ENCODE assay signal across 1 cellular context in genomic region chr14:96091149-96091693, GRCh38.
TF ChIP-seq lines count a peak whose summit lies in the region.

No MANE protein-coding gene starts in this region.

TF ChIP-seq in SK-N-SH treated with all-trans-retinoic acid at 6 μM for 48 hours, 23 proteins besides CTCF, POLR2A, EP300 and RAD21 (continued from another document):
- TF ChIP-seq CREB5 (CRISPR knock-in tag; IDR thresholded peaks at IDR 0.05; ENCODE audit: low read depth) (no peak), ZC3H10 (CRISPR knock-in tag; IDR thresholded peaks at IDR 0.05) (no peak), SNAI2 (CRISPR knock-in tag; IDR thresholded peaks at IDR 0.05) (no peak), PATZ1 (CRISPR knock-in tag; IDR thresholded peaks at IDR 0.05; ENCODE audit: borderline replicate concordance) (no peak), BACH2 (CRISPR knock-in tag; IDR thresholded peaks at IDR 0.05; ENCODE audit: borderline replicate concordance) (no peak), ZNF565 (CRISPR knock-in tag; conservative IDR thresholded peaks at IDR 0.05; ENCODE audit: low read depth) (no peak)
